1 cellular context compared by ENCODE assay signal in the genomic region with DNA sequence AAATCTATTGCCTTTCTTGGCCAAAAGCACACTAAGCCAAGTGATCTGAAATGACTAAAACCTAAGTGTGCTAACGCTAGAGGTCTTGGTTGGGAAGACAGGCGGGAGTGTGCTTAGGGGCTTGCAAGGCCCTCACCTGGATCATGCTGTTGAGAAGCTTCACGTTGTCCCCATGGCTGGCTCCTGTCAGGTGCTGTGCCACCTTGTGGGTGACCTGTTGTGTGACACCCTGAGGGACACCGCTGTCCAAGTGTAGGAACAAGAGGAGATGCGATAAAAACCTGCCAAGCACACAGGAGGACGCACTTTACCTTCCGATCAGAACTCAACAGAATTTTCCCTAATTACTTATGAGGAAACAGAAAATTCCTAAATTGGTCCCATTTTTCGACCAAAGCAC.
TF ChIP-seq lines count a peak whose summit lies in the region.

No MANE protein-coding gene starts in this region.

TF ChIP-seq in HepG2, 621 proteins besides CTCF, POLR2A, EP300 and RAD21 (continued from another document):
- TF ChIP-seq, protein P1, sequence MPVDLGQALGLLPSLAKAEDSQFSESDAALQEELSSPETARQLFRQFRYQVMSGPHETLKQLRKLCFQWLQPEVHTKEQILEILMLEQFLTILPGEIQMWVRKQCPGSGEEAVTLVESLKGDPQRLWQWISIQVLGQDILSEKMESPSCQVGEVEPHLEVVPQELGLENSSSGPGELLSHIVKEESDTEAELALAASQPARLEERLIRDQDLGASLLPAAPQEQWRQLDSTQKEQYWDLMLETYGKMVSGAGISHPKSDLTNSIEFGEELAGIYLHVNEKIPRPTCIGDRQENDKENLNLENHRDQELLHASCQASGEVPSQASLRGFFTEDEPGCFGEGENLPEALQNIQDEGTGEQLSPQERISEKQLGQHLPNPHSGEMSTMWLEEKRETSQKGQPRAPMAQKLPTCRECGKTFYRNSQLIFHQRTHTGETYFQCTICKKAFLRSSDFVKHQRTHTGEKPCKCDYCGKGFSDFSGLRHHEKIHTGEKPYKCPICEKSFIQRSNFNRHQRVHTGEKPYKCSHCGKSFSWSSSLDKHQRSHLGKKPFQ (CRISPR knock-in tag; IDR thresholded peaks at IDR 0.05; ENCODE audit: insufficient replicate concordance): no peak
- TF ChIP-seq ZFP36 (IDR thresholded peaks at IDR 0.05; ENCODE audit: borderline replicate concordance, low read depth, low read length, partially characterized antibody) (no peak), ZNF782 (CRISPR knock-in tag; IDR thresholded peaks at IDR 0.05; ENCODE audit: borderline replicate concordance) (no peak), ZNF33A (CRISPR knock-in tag; IDR thresholded peaks at IDR 0.05; ENCODE audit: borderline replicate concordance) (no peak), IKZF1 (IDR thresholded peaks at IDR 0.05) (no peak)
TF ChIP-seq in HepG2: peak in this region for 0.
